Comparison of ENCODE assay signal across 35 cellular contexts in genomic region chr1:189696297-189696696, GRCh38.
"Had no signal": no experiment of that assay in that cellular context is flagged by ENCODE, and none has a peak within 500 bp of the region (broad histone marks: within the 10 kb centered on the region; RNA-seq: fewer than 3 reads in every experiment).

No MANE protein-coding gene starts in this region.

- H3K27ac Mint-ChIP-seq: activated B cell treated with CpG ODN at 0.5 μM for 24 hours; activated CD4-positive, alpha-beta memory T cell treated with anti-CD3 and anti-CD28 coated beads, Interleukin-2, amount 10 ng/mL, durations not matched to agents 7 days and 5 days; activated CD4-positive, alpha-beta T cell treated with anti-CD3 and anti-CD28 coated beads for 36 hours; activated CD4-positive, alpha-beta T cell treated with anti-CD3 and anti-CD28 coated beads, Interleukin-2, amount 10 ng/mL, durations not matched to agents 7 days and 5 days; activated CD8-positive, alpha-beta memory T cell treated with anti-CD3 and anti-CD28 coated beads, Interleukin-2, amount 10 ng/mL, durations not matched to agents 7 days and 5 days; activated CD8-positive, alpha-beta T cell treated with anti-CD3 and anti-CD28 coated beads, Interleukin-2, amount 10 ng/mL, durations not matched to agents 7 days and 5 days; activated naive CD4-positive, alpha-beta T cell treated with anti-CD3 and anti-CD28 coated beads, Interleukin-2, amount 10 ng/mL, durations not matched to agents 7 days and 5 days; activated naive CD4-positive, alpha-beta T cell treated with anti-CD3 and anti-CD28 coated beads, Interleukin-2, amount 50 U/mL, for 24 hours; activated naive CD8-positive, alpha-beta T cell; activated naive CD8-positive, alpha-beta T cell treated with anti-CD3 and anti-CD28 coated beads, Interleukin-2, amount 10 ng/mL, durations not matched to agents 7 days and 5 days; activated naive CD8-positive, alpha-beta T cell treated with anti-CD3 and anti-CD28 coated beads, Interleukin-2, amount 50 U/mL, for 24 hours; activated T-cell treated with anti-CD3 and anti-CD28 coated beads, Interleukin-2, amount 50 U/mL, for 24 hours; activated T-helper 2 cell treated with anti-CD3 and anti-CD28 coated beads, Interferon-gamma antibody, Interleukin-2, Interleukin-4, amounts not matched to agents 10 μg/mL and 5 μg/mL and 100 μg/mL, durations not matched to agents 14 hours and 24 hours and 36 hours; T-helper 1 cell treated with Interleukin-12 subunit alpha and Interleukin-12 subunit beta and Interleukin-4 antibody, amounts not matched to agents 30 μg/mL and 1 μg/mL, for 36 hours; T-helper 2 cell treated with Interferon-gamma antibody and Interleukin-4, amounts not matched to agents 5 μg/mL and 100 μg/mL, for 36 hours had no signal

- H3K27ac ChIP-seq: ascending aorta, brain microvascular endothelial cell, breast epithelium, VCaP had no signal

- H3K9me3 ChIP-seq: ascending aorta, breast epithelium had no signal

- H3K9me3 Mint-ChIP-seq: activated naive CD4-positive, alpha-beta T cell treated with anti-CD3 and anti-CD28 coated beads, Interleukin-2, amount 50 U/mL, for 24 hours; activated naive CD8-positive, alpha-beta T cell treated with anti-CD3 and anti-CD28 coated beads, Interleukin-2, amount 10 ng/mL, durations not matched to agents 7 days and 5 days had no signal

- H3K36me3 ChIP-seq: ascending aorta, brain microvascular endothelial cell, breast epithelium had no signal

- H3K4me3 Mint-ChIP-seq: activated B cell treated with CpG ODN at 0.5 μM for 24 hours; activated CD4-positive, alpha-beta memory T cell treated with anti-CD3 and anti-CD28 coated beads, Interleukin-2, amount 10 ng/mL, durations not matched to agents 7 days and 5 days; activated CD4-positive, alpha-beta T cell treated with anti-CD3 and anti-CD28 coated beads for 36 hours; activated CD4-positive, alpha-beta T cell treated with anti-CD3 and anti-CD28 coated beads, Interleukin-2, amount 10 ng/mL, durations not matched to agents 7 days and 5 days; activated CD8-positive, alpha-beta memory T cell treated with anti-CD3 and anti-CD28 coated beads, Interleukin-2, amount 10 ng/mL, durations not matched to agents 7 days and 5 days; activated CD8-positive, alpha-beta T cell treated with anti-CD3 and anti-CD28 coated beads, Interleukin-2, amount 10 ng/mL, durations not matched to agents 7 days and 5 days; activated naive CD4-positive, alpha-beta T cell treated with anti-CD3 and anti-CD28 coated beads, Interleukin-2, amount 10 ng/mL, durations not matched to agents 7 days and 5 days; activated naive CD4-positive, alpha-beta T cell treated with anti-CD3 and anti-CD28 coated beads, Interleukin-2, amount 50 U/mL, for 24 hours; activated naive CD8-positive, alpha-beta T cell; activated naive CD8-positive, alpha-beta T cell treated with anti-CD3 and anti-CD28 coated beads, Interleukin-2, amount 10 ng/mL, durations not matched to agents 7 days and 5 days; activated naive CD8-positive, alpha-beta T cell treated with anti-CD3 and anti-CD28 coated beads, Interleukin-2, amount 50 U/mL, for 24 hours; activated T-cell treated with anti-CD3 and anti-CD28 coated beads, Interleukin-2, amount 50 U/mL, for 24 hours; T-helper 1 cell treated with Interleukin-12 subunit alpha and Interleukin-12 subunit beta and Interleukin-4 antibody, amounts not matched to agents 30 μg/mL and 1 μg/mL, for 36 hours; T-helper 2 cell treated with Interferon-gamma antibody and Interleukin-4, amounts not matched to agents 5 μg/mL and 100 μg/mL, for 36 hours had no signal

- H3K36me3 Mint-ChIP-seq: activated CD8-positive, alpha-beta memory T cell treated with anti-CD3 and anti-CD28 coated beads, Interleukin-2, amount 10 ng/mL, durations not matched to agents 7 days and 5 days; activated naive CD4-positive, alpha-beta T cell treated with anti-CD3 and anti-CD28 coated beads, Interleukin-2, amount 10 ng/mL, durations not matched to agents 7 days and 5 days; activated naive CD4-positive, alpha-beta T cell treated with anti-CD3 and anti-CD28 coated beads, Interleukin-2, amount 50 U/mL, for 24 hours; activated naive CD8-positive, alpha-beta T cell; activated naive CD8-positive, alpha-beta T cell treated with anti-CD3 and anti-CD28 coated beads, Interleukin-2, amount 10 ng/mL, durations not matched to agents 7 days and 5 days had no signal

- DNase-seq: activated B cell treated with CpG ODN at 0.5 μM for 24 hours; activated CD4-positive, alpha-beta memory T cell treated with anti-CD3 and anti-CD28 coated beads, Interleukin-2, amount 10 ng/mL, durations not matched to agents 7 days and 5 days; activated CD4-positive, alpha-beta T cell treated with anti-CD3 and anti-CD28 coated beads for 1 hour; activated CD4-positive, alpha-beta T cell treated with anti-CD3 and anti-CD28 coated beads for 36 hours; activated CD4-positive, alpha-beta T cell treated with anti-CD3 and anti-CD28 coated beads for 48 hours; activated CD4-positive, alpha-beta T cell treated with anti-CD3 and anti-CD28 coated beads, Interleukin-2, amount 10 ng/mL, durations not matched to agents 7 days and 5 days; activated CD4-positive, alpha-beta T cell treated with anti-CD3 and anti-CD28 coated beads, Interleukin-2, amount 50 U/mL, for 48 hours; activated CD8-positive, alpha-beta memory T cell treated with anti-CD3 and anti-CD28 coated beads for 24 hours; activated CD8-positive, alpha-beta memory T cell treated with anti-CD3 and anti-CD28 coated beads, Interleukin-2, amount 10 ng/mL, durations not matched to agents 7 days and 5 days; activated CD8-positive, alpha-beta memory T cell treated with anti-CD3 and anti-CD28 coated beads, Interleukin-2, amount 50 U/mL, for 48 hours; activated CD8-positive, alpha-beta T cell treated with anti-CD3 and anti-CD28 coated beads, Interleukin-2, amount 10 ng/mL, durations not matched to agents 7 days and 5 days; activated effector memory CD4-positive, alpha-beta T cell treated with Interleukin-2 at 50 U/mL for 16 hours; activated gamma-delta T cell; activated naive CD4-positive, alpha-beta T cell treated with anti-CD3 and anti-CD28 coated beads, Interleukin-2, amount 10 ng/mL, durations not matched to agents 7 days and 5 days; activated naive CD4-positive, alpha-beta T cell treated with Interleukin-2 at 50 U/mL for 16 hours; activated naive CD8-positive, alpha-beta T cell treated with anti-CD3 and anti-CD28 coated beads, Interleukin-2, amount 10 ng/mL, durations not matched to agents 7 days and 5 days; activated naive CD8-positive, alpha-beta T cell treated with anti-CD3 and anti-CD28 coated beads, Interleukin-2, amount 50 U/mL, for 24 hours; activated T-cell treated with anti-CD3 and anti-CD28 coated beads, Interleukin-2, amount 50 U/mL, for 24 hours; activated T-cell treated with anti-CD3 and anti-CD28 coated beads, Interleukin-2, amount 50 U/mL, for 48 hours; amygdala; anterior cingulate cortex; brain microvascular endothelial cell; central memory CD4-positive, alpha-beta T cell; SW 1271; T-helper 1 cell; T-helper 2 cell; T-helper 9 cell had no signal

- ATAC-seq: activated CD4-positive, alpha-beta T cell treated with anti-CD3 and anti-CD28 coated beads for 36 hours; activated CD8-positive, alpha-beta memory T cell treated with anti-CD3 and anti-CD28 coated beads, Interleukin-2, amount 10 ng/mL, durations not matched to agents 7 days and 5 days; activated CD8-positive, alpha-beta T cell treated with anti-CD3 and anti-CD28 coated beads, Interleukin-2, amount 10 ng/mL, durations not matched to agents 7 days and 5 days; activated naive CD8-positive, alpha-beta T cell treated with anti-CD3 and anti-CD28 coated beads, Interleukin-2, amount 50 U/mL, for 24 hours had no signal

- H3K4me1 Mint-ChIP-seq: activated B cell treated with CpG ODN at 0.5 μM for 24 hours; activated CD4-positive, alpha-beta memory T cell treated with anti-CD3 and anti-CD28 coated beads, Interleukin-2, amount 10 ng/mL, durations not matched to agents 7 days and 5 days; activated CD4-positive, alpha-beta T cell treated with anti-CD3 and anti-CD28 coated beads for 36 hours; activated CD4-positive, alpha-beta T cell treated with anti-CD3 and anti-CD28 coated beads, Interleukin-2, amount 10 ng/mL, durations not matched to agents 7 days and 5 days; activated CD8-positive, alpha-beta memory T cell treated with anti-CD3 and anti-CD28 coated beads, Interleukin-2, amount 10 ng/mL, durations not matched to agents 7 days and 5 days; activated naive CD4-positive, alpha-beta T cell treated with anti-CD3 and anti-CD28 coated beads, Interleukin-2, amount 10 ng/mL, durations not matched to agents 7 days and 5 days; activated naive CD4-positive, alpha-beta T cell treated with anti-CD3 and anti-CD28 coated beads, Interleukin-2, amount 50 U/mL, for 24 hours; activated naive CD8-positive, alpha-beta T cell treated with anti-CD3 and anti-CD28 coated beads, Interleukin-2, amount 10 ng/mL, durations not matched to agents 7 days and 5 days; activated naive CD8-positive, alpha-beta T cell treated with anti-CD3 and anti-CD28 coated beads, Interleukin-2, amount 50 U/mL, for 24 hours had no signal

- H3K4me1 ChIP-seq: ascending aorta, breast epithelium had no signal

- H3K27me3 Mint-ChIP-seq: activated B cell treated with CpG ODN at 0.5 μM for 24 hours; activated CD4-positive, alpha-beta memory T cell treated with anti-CD3 and anti-CD28 coated beads, Interleukin-2, amount 10 ng/mL, durations not matched to agents 7 days and 5 days; activated CD4-positive, alpha-beta T cell treated with anti-CD3 and anti-CD28 coated beads for 36 hours; activated CD4-positive, alpha-beta T cell treated with anti-CD3 and anti-CD28 coated beads, Interleukin-2, amount 10 ng/mL, durations not matched to agents 7 days and 5 days; activated CD8-positive, alpha-beta memory T cell treated with anti-CD3 and anti-CD28 coated beads, Interleukin-2, amount 10 ng/mL, durations not matched to agents 7 days and 5 days; activated naive CD4-positive, alpha-beta T cell treated with anti-CD3 and anti-CD28 coated beads, Interleukin-2, amount 10 ng/mL, durations not matched to agents 7 days and 5 days; activated naive CD4-positive, alpha-beta T cell treated with anti-CD3 and anti-CD28 coated beads, Interleukin-2, amount 50 U/mL, for 24 hours; activated naive CD8-positive, alpha-beta T cell; activated naive CD8-positive, alpha-beta T cell treated with anti-CD3 and anti-CD28 coated beads, Interleukin-2, amount 10 ng/mL, durations not matched to agents 7 days and 5 days; activated naive CD8-positive, alpha-beta T cell treated with anti-CD3 and anti-CD28 coated beads, Interleukin-2, amount 50 U/mL, for 24 hours; activated T-cell treated with anti-CD3 and anti-CD28 coated beads, Interleukin-2, amount 50 U/mL, for 24 hours had no signal

- H3K4me3 ChIP-seq: ascending aorta, breast epithelium had no signal

- H3K27me3 ChIP-seq: ascending aorta, brain microvascular endothelial cell, breast epithelium had no signal
